In genomic region chr1:67830928-67831596, GRCh38 we compare ENCODE assay signal across 12 cellular contexts. TPM values are rescaled to one million over a fixed set of nuclear protein-coding genes. Genes with fewer than 3 reads are reported as not detected.
A peak's percentile ranks its signal among the peaks of the same experiment; 100 is the strongest.
DNase-seq lines count a peak whose midpoint lies in the region; ATAC-seq, FAIRE-seq and TF ChIP-seq lines count a peak whose summit lies in the region.
"Had no signal": no experiment of that assay in that cellular context is flagged by ENCODE, and none has a peak within 500 bp of the region (broad histone marks: within the 10 kb centered on the region; RNA-seq: fewer than 3 reads in every experiment).

No MANE protein-coding gene starts in this region.

- ATAC-seq in K562, result no peak
- no peak for ATAC-seq in HG02938 (IDR thresholded peaks at IDR 0.05; ENCODE audit: unreplicated experiment)
- ATAC-seq: activated T-cell treated with anti-CD3 and anti-CD28 coated beads, Interleukin-2, amount 50 U/mL, for 4 hours had no signal

- H3K9me3 ChIP-seq in K562 (replicated peaks; ENCODE audit: control insufficient read depth, insufficient read depth, low read depth, low read length), result no peaks in the 10 kb centered on the region
- no peaks in the 10 kb centered on the region for H3K9me3 ChIP-seq in spleen

- peaks cover 3% of the 10 kb centered on the region; the same call in 1 of the 2 replicates for H3K27me3 Mint-ChIP-seq in HFFc6 (ENCODE audit: insufficient read depth)

- H3K4me3 Mint-ChIP-seq in HFFc6, result peak overlapping the region; percentile 96

- DNase-seq in HFFc6 (no peak), K562 (ENCODE audit: extremely low read depth in 1 of 4, low spot score in 3 of 4) (no peak), kidney epithelial cell (ENCODE audit: low read depth) (no peak), spleen (no peak), HUDEP-2 (lab: John Stamatoyannopoulos, UW; ENCODE audit: unreplicated experiment in 76 of 76) (no peak), H4 (ENCODE audit: low spot score) (no peak)
- no peak for DNase-seq in activated CD4-positive, alpha-beta T cell treated with anti-CD3 and anti-CD28 coated beads for 48 hours
- DNase-seq: activated T-cell treated with anti-CD3 and anti-CD28 coated beads, Interleukin-2, amount 50 U/mL, for 4 hours; GOT3 had no signal

- WGBS in K562 (ENCODE audit: insufficient coverage, low coverage, missing lambda C conversion rate), result 10% methylated on average over 4 of the region's 4 CpGs
- WGBS in spleen, 5 donors, result 33 to 38% (median 35%) methylated on average over 4 of the region's 4 CpGs

- CTCF ChIA-PET in K562 (lab: Yijun Ruan, JAX; ENCODE audit: low intra/inter-chr PET ratio), result no interaction called here

- peaks cover 51% of the 10 kb centered on the region for H3K4me1 Mint-ChIP-seq in HFFc6 (ENCODE audit: low read depth)

- no peaks in the 10 kb centered on the region for H3K9me1 ChIP-seq in K562 (ENCODE audit: control insufficient read depth, insufficient read depth, low read length)

- H3K36me3 ChIP-seq in K562 (ENCODE audit: control insufficient read depth, insufficient read depth, low read length) (no peaks in the 10 kb centered on the region), kidney epithelial cell (ENCODE audit: control insufficient read depth, insufficient read depth, low read length) (no peaks in the 10 kb centered on the region), spleen (no peaks in the 10 kb centered on the region)

- POLR2A ChIA-PET in K562 (lab: Yijun Ruan, JAX), result interaction anchor here (0.6 to 1.0 kb wide), 2 partner anchors 12 to 312 kb away, joined by 4 read pairs; no protein-coding TSS in a partner anchor

- no peak for TF ChIP-seq CTCF in HFFc6 (IDR thresholded peaks at IDR 0.05)
- no peak for TF ChIP-seq CTCF in K562 (IDR thresholded peaks at IDR 0.05 in 2 of 3, conservative IDR thresholded peaks at IDR 0.05 in 1 of 3; ENCODE audit: insufficient read depth in 2 of 3, low read depth in 1 of 3, low read length in 3 of 3)
- no peak for TF ChIP-seq CTCF in kidney epithelial cell (IDR thresholded peaks at IDR 0.05; ENCODE audit: insufficient read depth, low read length, poor library complexity, severe bottlenecking)
- no peak for TF ChIP-seq CTCF in spleen (IDR thresholded peaks at IDR 0.05 in 8 of 11, conservative IDR thresholded peaks at IDR 0.05 in 3 of 11)

- peak overlapping the region; percentile 99 for H3K27ac Mint-ChIP-seq in HFFc6

- TF ChIP-seq POLR2A in K562 (conservative IDR thresholded peaks at IDR 0.05) (no peak), spleen (IDR thresholded peaks at IDR 0.05) (no peak)

- no TSS peak for BruUV-seq in K562 (replicated peaks; lab: Mats Ljungman, UMichigan)

- no peak for TF ChIP-seq RAD21 in K562 (CRISPR knock-in tag; conservative IDR thresholded peaks at IDR 0.05 in 1 of 2, IDR thresholded peaks at IDR 0.05 in 1 of 2)

- H4K20me1 ChIP-seq in K562 (replicated peaks; ENCODE audit: control insufficient read depth, insufficient read depth, low read length), result no peaks in the 10 kb centered on the region

- TF ChIP-seq EP300 in K562 (IDR thresholded peaks at IDR 0.05; ENCODE audit: low read length), result no peak

- in situ Hi-C loops in K562 (cut with MboI), result no loop called here

- intact Hi-C loops in K562 (cut with micrococcal nuclease), result loop anchor here (5.0 kb wide), 2 partner anchors 64 to 294 kb away; no protein-coding TSS in a partner anchor
- intact Hi-C loops in spleen (cut with DNase I; ENCODE audit: low total_unique reads), result loop anchor here (10.0 kb wide), 1 partner anchor 66 kb away; no protein-coding TSS in a partner anchor

- H2AFZ ChIP-seq in K562 (ENCODE audit: low read depth, low read length), result peak overlapping the region; percentile 80; the same call in 1 of the 2 replicates

- no peak overlapping the region; a peak in 1 of 4 replicates for H3K9ac ChIP-seq in K562 (ENCODE audit: insufficient read depth in 1 of 2, low read depth in 2 of 2, low read length in 2 of 2)
- H3K9ac ChIP-seq: KMS-11 had no signal

- H3K27ac ChIP-seq in K562 (ENCODE audit: extremely low read depth, low read depth, low read length) (no peak overlapping the region), spleen (peak overlapping the region; percentile 44 to 89 (median 87))
- H3K27ac ChIP-seq: KMS-11 had no signal

- H3K4me3 ChIP-seq in K562 (no peak overlapping the region), kidney epithelial cell (ENCODE audit: low read depth, low read length) (peak overlapping the region; percentile 92), spleen (peak overlapping the region; percentile 52 to 79 (median 60))

- H3K4me1 ChIP-seq in K562 (replicated peaks in 1 of 2; ENCODE audit: control insufficient read depth in 2 of 2, insufficient read depth in 2 of 2, low read length in 2 of 2) (peaks cover 0 to 18% of the 10 kb centered on the region in 2 experiments; a peak in 3 of 5 replicates), spleen (peaks cover 0 to 51% (median 28%) of the 10 kb centered on the region in 6 donors)

- H3K36me3 Mint-ChIP-seq in HFFc6 (ENCODE audit: low read depth), result peaks cover 12% of the 10 kb centered on the region; the same call in 1 of the 2 replicates

- no peak overlapping the region for H3K4me2 ChIP-seq in K562 (ENCODE audit: insufficient read depth, low read length)
- H3K4me2 ChIP-seq: KMS-11 had no signal

- H3K9me3 Mint-ChIP-seq in HFFc6, result no peaks in the 10 kb centered on the region
- H3K9me3 Mint-ChIP-seq: activated T-cell treated with anti-CD3 and anti-CD28 coated beads, Interleukin-2, amount 50 U/mL, for 4 hours had no signal

- H3K27me3 ChIP-seq in K562 (ENCODE audit: control insufficient read depth in 2 of 2, insufficient read depth in 2 of 2, low read length in 2 of 2) (peaks cover 21 to 29% of the 10 kb centered on the region in 2 experiments), kidney epithelial cell (ENCODE audit: control insufficient read depth, insufficient read depth, low read length) (no peaks in the 10 kb centered on the region), spleen (replicated peaks in 1 of 7) (peaks cover 0 to 61% (median 24%) of the 10 kb centered on the region in 7 donors)

- no peaks in the 10 kb centered on the region for H3K79me2 ChIP-seq in K562 (ENCODE audit: control insufficient read depth, insufficient read depth, low read length)

- FAIRE-seq in K562 (lab: Jason Lieb, UNC), result no peak
- FAIRE-seq: frontal cortex had no signal

TF ChIP-seq in K562, 482 proteins besides CTCF, POLR2A, EP300 and RAD21:
- TF ChIP-seq CBX8 (IDR thresholded peaks at IDR 0.05; ENCODE audit: borderline replicate concordance, extremely low read depth, low read depth, low read length, poor library complexity, severe bottlenecking), result peak; percentile 85
- TF ChIP-seq BHLHE40 (IDR thresholded peaks at IDR 0.05; ENCODE audit: low read length), result no peak
TF ChIP-seq in K562: peak in this region for 1.

RNA-seq across cellular contexts. Expression of gene GNG12, which starts 2.2 kb away (rescaled TPM):
- 100 to 1,000 TPM; 172 to 229 (median 198) TPM for total RNA-seq in HFFc6 (2021; fragmentation: NEBNext Ultra II Directional; extraction: Animal tissue kit (Norgen Biotek cat#: 25700))
- total RNA-seq in K562 (2011; cell fraction: chromatin; rRNA removed; ENCODE audit: low replicate concordance), result 1.7 and 2.8 TPM in 2 replicates
- 0.13 and 0.50 TPM in 2 replicates for total RNA-seq in K562 (2011; cell fraction: nucleolus; rRNA removed)
- 0.88 and 2.5 TPM in 2 replicates for total RNA-seq in K562 (2011; cell fraction: nucleoplasm; rRNA removed)
- total RNA-seq in K562 (2014; rRNA removed), result 3.3 and 3.6 TPM in 2 replicates
- total RNA-seq in K562 (2014; rRNA removed; fragmentation: Illumina TruSeq; extraction: Trizol), result 6.0 and 6.6 TPM in 2 replicates
- total RNA-seq in K562 (2015; rRNA removed; fragmentation: Illumina TruSeq; extraction: Trizol), result 4.9 and 5.6 TPM in 2 replicates
- 3.7 and 4.1 TPM in 2 replicates for total RNA-seq in K562 (2021)
- 4.6 and 7.5 TPM in 2 replicates for polyA plus RNA-seq in K562 (2011; rRNA removed)
- 0.82 and 5.4 TPM in 2 replicates for polyA plus RNA-seq in K562 (2011; cell fraction: cytosol; rRNA removed)
- 1.5 and 4.3 TPM in 2 replicates for polyA plus RNA-seq in K562 (2011; cell fraction: nucleus; rRNA removed)
- 3.2 and 4.9 TPM in 2 replicates for polyA plus RNA-seq in K562 (2012)
- polyA plus RNA-seq in K562 (2014; fragmentation: Illumina TruSeq; extraction: Trizol), result 4.2 and 5.4 TPM in 2 replicates
- polyA plus RNA-seq in K562 (2014; fragmentation: Nextera tagmentation; extraction: Ambion mirVana), result 1 to 10 TPM; 2.6 to 2.7 TPM
- polyA plus RNA-seq in K562 (2014; rRNA removed), result 2.8 and 3.0 TPM in 2 replicates
- 3.9 and 9.8 TPM in 2 replicates for polyA minus RNA-seq in K562 (2011; rRNA and poly(A)+ RNA removed)
- polyA minus RNA-seq in K562 (2011; cell fraction: cytosol; rRNA and poly(A)+ RNA removed), result 1.4 and 3.4 TPM in 2 replicates
- polyA minus RNA-seq in K562 (2011; cell fraction: nucleus; rRNA and poly(A)+ RNA removed), result 0.67 and 3.6 TPM in 2 replicates
- total RNA-seq in kidney epithelial cell, result 75.9 and 85.7 TPM in 2 replicates
- 100 to 1,000 TPM in 2 of 7 donors, 10 to 100 TPM in 5; 52.3 to 102 (median 88.0) TPM for total RNA-seq in spleen
- 10 to 100 TPM; 15.2 to 36.5 (median 16.2) TPM for polyA plus RNA-seq in spleen
- 136 and 167 TPM in 2 replicates for total RNA-seq in H4 (2014; rRNA removed; shearing (Covaris generic))

Comparison
In these comparisons a context has a peak if more than half of its experiments do, and no peak if none do; other contexts are left out.
1. RNA of gene GNG12, which starts 2.2 kb away (total RNA-seq): 172 to 229 TPM in HFFc6, 136 to 167 TPM in H4, 52.3 to 102 TPM in spleen and 75.9 to 85.7 TPM in kidney epithelial cell; 0.13 to 6.6 TPM in K562; every median in the first group is over 4 times any median in the second.